Comparison of ENCODE assay signal across 11 cellular contexts in genomic region chr7:73605601-73606220, GRCh38. TPM values are rescaled to one million over a fixed set of nuclear protein-coding genes. Genes with fewer than 3 reads are reported as not detected.
"Had no signal": no experiment of that assay in that cellular context is flagged by ENCODE, and none has a peak within 500 bp of the region (broad histone marks: within the 10 kb centered on the region; RNA-seq: fewer than 3 reads in every experiment).

No MANE protein-coding gene starts in this region.

- H3K36me3 ChIP-seq: HAP-1 had no signal

- H3K9me3 ChIP-seq: HAP-1 had no signal

- H3K4me3 ChIP-seq: GM23248, HAP-1 had no signal

- H2AFZ ChIP-seq: GM23248 had no signal

- DNase-seq: GM23248, GOT3, H7, HFFc6, IMR-90, KBM-7 had no signal

- H3K4me1 ChIP-seq: HAP-1 had no signal

- H3K9ac ChIP-seq: GM23248 had no signal

- H3K27ac ChIP-seq: GM23248, HL-60 had no signal

- ATAC-seq: HCT116 had no signal

RNA-seq across cellular contexts. Expression of gene MLXIPL, which starts 18.6 kb away (rescaled TPM):
- total RNA-seq: GM23248, H4, HFFc6, HT1080, IMR-90 had no signal
- polyA plus RNA-seq: GM23248, IMR-90 had no signal
